ENCODE assay signal across 12 cellular contexts in genomic region chr16:70478169-70478568, GRCh38. TPM values are rescaled to one million over a fixed set of nuclear protein-coding genes. Genes with fewer than 3 reads are reported as not detected.
DNase-seq lines count a peak whose midpoint lies in the region; ATAC-seq lines count a peak whose summit lies in the region.
"Had no signal": no experiment of that assay in that cellular context is flagged by ENCODE, and none has a peak within 500 bp of the region (broad histone marks: within the 10 kb centered on the region; RNA-seq: fewer than 3 reads in every experiment).

No MANE protein-coding gene starts in this region.

- no peak overlapping the region for H3K4me3 ChIP-seq in CD4-positive, alpha-beta memory T cell (ENCODE audit: low read length in 2 of 2)
- H3K4me3 ChIP-seq: right lobe of liver had no signal

- H3K4me3 Mint-ChIP-seq in T-cell, result no peak overlapping the region
- no peak overlapping the region for H3K4me3 Mint-ChIP-seq in effector memory CD8-positive, alpha-beta T cell
- H3K4me3 Mint-ChIP-seq in stimulated activated naive B cell treated with anti-CD40 and anti-IgM and Interleukin-4, amounts not matched to agents 10 μg/mL and 1 μg/mL and 100 μg/mL, for 72 hours, result no peak overlapping the region
- H3K4me3 Mint-ChIP-seq in CD4-positive, alpha-beta memory T cell, result no peak overlapping the region

- H3K9me3 ChIP-seq in CD4-positive, alpha-beta memory T cell (ENCODE audit: control insufficient read depth in 1 of 2, low read length in 2 of 2), result no peaks in the 10 kb centered on the region
- H3K9me3 ChIP-seq: right lobe of liver had no signal

- H3K36me3 ChIP-seq in CD4-positive, alpha-beta memory T cell (ENCODE audit: insufficient read depth, low read length), result peaks cover 27% of the 10 kb centered on the region

- H3K36me3 Mint-ChIP-seq in activated naive CD4-positive, alpha-beta T cell treated with anti-CD3 and anti-CD28 coated beads, Interleukin-2, amount 50 U/mL, for 72 hours, result no peaks in the 10 kb centered on the region
- H3K36me3 Mint-ChIP-seq in T-cell, result peaks cover 24% of the 10 kb centered on the region
- peaks cover 14% of the 10 kb centered on the region for H3K36me3 Mint-ChIP-seq in effector memory CD8-positive, alpha-beta T cell (ENCODE audit: insufficient read depth)
- H3K36me3 Mint-ChIP-seq in stimulated activated naive B cell treated with anti-CD40 and anti-IgM and Interleukin-4, amounts not matched to agents 10 μg/mL and 1 μg/mL and 100 μg/mL, for 72 hours, result peaks cover 36 to 53% of the 10 kb centered on the region in 2 donors
- peaks cover 13 to 38% of the 10 kb centered on the region in 2 donors for H3K36me3 Mint-ChIP-seq in CD4-positive, alpha-beta memory T cell

- CTCF ChIA-PET in T-cell (lab: Charles Lee), result no interaction called here
- CTCF ChIA-PET in CD4-positive, alpha-beta memory T cell (lab: Charles Lee; ENCODE audit: partially characterized antibody), result interaction anchor here (0.9 kb wide), 1 partner anchor 83 kb away, joined by 3 read pairs; no protein-coding TSS in a partner anchor

- POLR2A ChIA-PET in T-cell (lab: Charles Lee), result no interaction called here
- POLR2A ChIA-PET in CD4-positive, alpha-beta memory T cell (lab: Charles Lee; ENCODE audit: partially characterized antibody), result interaction anchor here (1.0 to 1.2 kb wide), 2 partner anchors 9 to 24 kb away, joined by 4 to 5 read pairs; partner anchors contain the start of gene FCSK

- ATAC-seq in activated naive CD4-positive, alpha-beta T cell treated with anti-CD3 and anti-CD28 coated beads, Interleukin-2, amount 50 U/mL, for 72 hours, result no peak
- ATAC-seq in T-cell (replicated peaks in 1 of 4), result no peak
- ATAC-seq in effector memory CD8-positive, alpha-beta T cell (replicated peaks), result no peak
- no peak for ATAC-seq in stimulated activated naive B cell treated with anti-CD40 and anti-IgM and Interleukin-4, amounts not matched to agents 10 μg/mL and 1 μg/mL and 100 μg/mL, for 72 hours (replicated peaks)

- H3K4me1 Mint-ChIP-seq in T-cell, result peaks cover 0 to 6% (median 2%) of the 10 kb centered on the region in 3 donors
- peaks cover 7 to 11% of the 10 kb centered on the region in 2 donors for H3K4me1 Mint-ChIP-seq in effector memory CD8-positive, alpha-beta T cell (ENCODE audit: low read depth in 2 of 2)
- H3K4me1 Mint-ChIP-seq in stimulated activated naive B cell treated with anti-CD40 and anti-IgM and Interleukin-4, amounts not matched to agents 10 μg/mL and 1 μg/mL and 100 μg/mL, for 72 hours, result peaks cover 19 to 37% of the 10 kb centered on the region in 2 donors
- H3K4me1 Mint-ChIP-seq in CD4-positive, alpha-beta memory T cell, result peaks cover 0 to 9% (median under 1%) of the 10 kb centered on the region in 4 donors

- H3K27me3 ChIP-seq in CD4-positive, alpha-beta memory T cell (ENCODE audit: insufficient read depth, low read length), result no peaks in the 10 kb centered on the region
- H3K27me3 ChIP-seq: right lobe of liver had no signal

- no peak for DNase-seq in activated naive CD4-positive, alpha-beta T cell treated with anti-CD3 and anti-CD28 coated beads, Interleukin-2, amount 50 U/mL, for 72 hours (ENCODE audit: low spot score in 2 of 2)
- no peak for DNase-seq in activated naive CD4-positive, alpha-beta T cell (lab: John Stamatoyannopoulos, UW)
- DNase-seq in T-cell, result no peak
- no peak for DNase-seq in effector memory CD8-positive, alpha-beta T cell
- no peak for DNase-seq in stimulated activated naive B cell treated with anti-CD40 and anti-IgM and Interleukin-4, amounts not matched to agents 10 μg/mL and 1 μg/mL and 100 μg/mL, for 72 hours
- no peak for DNase-seq in CD4-positive, alpha-beta memory T cell
- no peak for DNase-seq in hippocampal formation (lab: John Stamatoyannopoulos, UW)
- DNase-seq: amygdala, NCI-H1436 treated with DMSO at 0.1 percent for 48 hours, nucleus accumbens, RPMI8226 had no signal

- no peak overlapping the region for H3K27ac ChIP-seq in CD4-positive, alpha-beta memory T cell (ENCODE audit: low read depth, low read length)
- H3K27ac ChIP-seq: right lobe of liver had no signal

- peak overlapping the region; percentile 55 to 90 for H3K27ac Mint-ChIP-seq in activated naive CD4-positive, alpha-beta T cell treated with anti-CD3 and anti-CD28 coated beads, Interleukin-2, amount 50 U/mL, for 72 hours
- H3K27ac Mint-ChIP-seq in T-cell, result peak overlapping the region; percentile 36 to 41
- peak overlapping the region; percentile 71 to 89 for H3K27ac Mint-ChIP-seq in effector memory CD8-positive, alpha-beta T cell
- peak overlapping the region; percentile 90 for H3K27ac Mint-ChIP-seq in stimulated activated naive B cell treated with anti-CD40 and anti-IgM and Interleukin-4, amounts not matched to agents 10 μg/mL and 1 μg/mL and 100 μg/mL, for 72 hours
- peak overlapping the region in 2 of 7 donors; percentile 30 to 50 for H3K27ac Mint-ChIP-seq in CD4-positive, alpha-beta memory T cell

- intact Hi-C loops in CD4-positive, alpha-beta memory T cell (cut with micrococcal nuclease), result no loop called here

- H3K27me3 Mint-ChIP-seq in T-cell, result no peaks in the 10 kb centered on the region
- H3K27me3 Mint-ChIP-seq in effector memory CD8-positive, alpha-beta T cell, result no peaks in the 10 kb centered on the region
- no peaks in the 10 kb centered on the region for H3K27me3 Mint-ChIP-seq in stimulated activated naive B cell treated with anti-CD40 and anti-IgM and Interleukin-4, amounts not matched to agents 10 μg/mL and 1 μg/mL and 100 μg/mL, for 72 hours
- H3K27me3 Mint-ChIP-seq in CD4-positive, alpha-beta memory T cell, result no peaks in the 10 kb centered on the region

- H3K9me3 Mint-ChIP-seq in activated naive CD4-positive, alpha-beta T cell treated with anti-CD3 and anti-CD28 coated beads, Interleukin-2, amount 50 U/mL, for 72 hours, result no peaks in the 10 kb centered on the region
- H3K9me3 Mint-ChIP-seq in T-cell, result no peaks in the 10 kb centered on the region
- no peaks in the 10 kb centered on the region for H3K9me3 Mint-ChIP-seq in effector memory CD8-positive, alpha-beta T cell
- no peaks in the 10 kb centered on the region for H3K9me3 Mint-ChIP-seq in stimulated activated naive B cell treated with anti-CD40 and anti-IgM and Interleukin-4, amounts not matched to agents 10 μg/mL and 1 μg/mL and 100 μg/mL, for 72 hours
- H3K9me3 Mint-ChIP-seq in CD4-positive, alpha-beta memory T cell, result no peaks in the 10 kb centered on the region

- H3K4me1 ChIP-seq in CD4-positive, alpha-beta memory T cell (ENCODE audit: insufficient read depth, low read length), result no peaks in the 10 kb centered on the region
- H3K4me1 ChIP-seq: right lobe of liver had no signal

RNA-seq across cellular contexts. Expression of gene FCSK, which starts 23.8 kb away (rescaled TPM):
- 10 to 100 TPM in 1 of 2 donors, 1 to 10 TPM in 1; 6.1 to 16.6 TPM for total RNA-seq in activated naive CD4-positive, alpha-beta T cell treated with anti-CD3 and anti-CD28 coated beads, Interleukin-2, amount 50 U/mL, for 72 hours
- 10 to 100 TPM; 28.7 to 43.4 (median 37.9) TPM for total RNA-seq in T-cell
- 10 to 100 TPM; 41.7 to 42.8 TPM for total RNA-seq in CD4-positive, alpha-beta memory T cell
- polyA plus RNA-seq in CD4-positive, alpha-beta memory T cell, result 10 to 100 TPM in 1 of 2 donors, 1 to 10 TPM in 1; 7.4 to 10.8 TPM

RNA-seq across cellular contexts. Expression of gene ST3GAL2, which starts 39.3 kb away (rescaled TPM):
- 10 to 100 TPM; 13.9 to 18.2 TPM for total RNA-seq in activated naive CD4-positive, alpha-beta T cell treated with anti-CD3 and anti-CD28 coated beads, Interleukin-2, amount 50 U/mL, for 72 hours
- total RNA-seq in T-cell, result 10 to 100 TPM; 18.9 to 35.1 (median 30.2) TPM
- total RNA-seq in CD4-positive, alpha-beta memory T cell, result 10 to 100 TPM; 27.5 to 30.8 TPM
- polyA plus RNA-seq in CD4-positive, alpha-beta memory T cell, result 10 to 100 TPM; 10.0 to 15.8 TPM

RNA-seq across cellular contexts. Expression of gene COG4, which starts 45.2 kb away (rescaled TPM):
- 10 to 100 TPM; 37.5 to 41.2 TPM for total RNA-seq in activated naive CD4-positive, alpha-beta T cell treated with anti-CD3 and anti-CD28 coated beads, Interleukin-2, amount 50 U/mL, for 72 hours
- 10 to 100 TPM; 49.5 to 70.6 (median 60.6) TPM for total RNA-seq in T-cell
- 10 to 100 TPM; 66.5 to 68.9 TPM for total RNA-seq in CD4-positive, alpha-beta memory T cell
- polyA plus RNA-seq in CD4-positive, alpha-beta memory T cell, result 10 to 100 TPM; 37.0 to 70.4 TPM

RNA-seq across cellular contexts. Expression of gene SF3B3, which starts 45.4 kb away (rescaled TPM):
- total RNA-seq in activated naive CD4-positive, alpha-beta T cell treated with anti-CD3 and anti-CD28 coated beads, Interleukin-2, amount 50 U/mL, for 72 hours, result 100 to 1,000 TPM; 308 to 543 TPM
- total RNA-seq in T-cell, result 100 to 1,000 TPM; 202 to 291 (median 264) TPM
- 100 to 1,000 TPM; 289 to 291 TPM for total RNA-seq in CD4-positive, alpha-beta memory T cell
- polyA plus RNA-seq in CD4-positive, alpha-beta memory T cell, result 100 to 1,000 TPM; 105 to 149 TPM
